ENCODE assay signal across 7 cellular contexts in genomic region chr1:226001852-226002666, GRCh38. TPM values are rescaled to one million over a fixed set of nuclear protein-coding genes. Genes with fewer than 3 reads are reported as not detected.
A peak's percentile ranks its signal among the peaks of the same experiment; 100 is the strongest.
DNase-seq lines count a peak whose midpoint lies in the region; ATAC-seq, FAIRE-seq and TF ChIP-seq lines count a peak whose summit lies in the region.

No MANE protein-coding gene starts in this region.

- H3K9me3 Mint-ChIP-seq in astrocyte (ENCODE audit: unreplicated experiment), result no peaks in the 10 kb centered on the region

- no peaks in the 10 kb centered on the region; the same call in 1 of the 2 replicates for H3K36me3 ChIP-seq in Karpas-422 (ENCODE audit: insufficient read depth, low read length)
- H3K36me3 ChIP-seq in SU-DHL-6 (ENCODE audit: low read length), result no peaks in the 10 kb centered on the region
- H3K36me3 ChIP-seq in astrocyte (ENCODE audit: insufficient read depth, low read length), result no peaks in the 10 kb centered on the region
- H3K36me3 ChIP-seq in kidney (ENCODE audit: control insufficient read depth in 1 of 2, insufficient read depth in 2 of 2, low read length in 2 of 2), result no peaks in the 10 kb centered on the region

- H3K27me3 ChIP-seq in Karpas-422 (ENCODE audit: low read length) (no peaks in the 10 kb centered on the region), SU-DHL-6 (ENCODE audit: low read length) (no peaks in the 10 kb centered on the region), astrocyte (ENCODE audit: insufficient read depth, low read length) (no peaks in the 10 kb centered on the region)

- H2AFZ ChIP-seq in Karpas-422 (ENCODE audit: low read length), result peak overlapping the region; percentile 66; the same call in 1 of the 2 replicates
- H2AFZ ChIP-seq in SU-DHL-6 (ENCODE audit: low read depth, low read length, severe bottlenecking), result peak overlapping the region; percentile 20
- peak overlapping the region; percentile 57 for H2AFZ ChIP-seq in astrocyte (ENCODE audit: low read depth, low read length)

- DNase-seq in Karpas-422 (no peak), astrocyte (ENCODE audit: low read depth) (no peak), kidney (peak; percentile 75), HK-2 (ENCODE audit: unreplicated experiment) (no peak)
- peak; percentile 42 for DNase-seq in stimulated activated CD4-positive, alpha-beta T cell treated with anti-CD3 and anti-CD28 coated beads, Interleukin-4, amount 100 ng/mL, for 24 hours

- peaks cover 33% of the 10 kb centered on the region for H3K4me1 ChIP-seq in Karpas-422 (ENCODE audit: low read length)
- H3K4me1 ChIP-seq in astrocyte (ENCODE audit: insufficient read depth, low read length), result peaks cover 11% of the 10 kb centered on the region
- peaks cover 3 to 5% of the 10 kb centered on the region in 2 donors for H3K4me1 ChIP-seq in kidney (ENCODE audit: control insufficient read depth in 1 of 2, insufficient read depth in 1 of 2, low read depth in 1 of 2, low read length in 2 of 2)

- no peaks in the 10 kb centered on the region for H3K9me3 ChIP-seq in Karpas-422 (ENCODE audit: low read length)
- H3K9me3 ChIP-seq in SU-DHL-6 (ENCODE audit: insufficient read depth, low read length), result no peaks in the 10 kb centered on the region
- no peaks in the 10 kb centered on the region for H3K9me3 ChIP-seq in astrocyte (ENCODE audit: insufficient read depth, low read depth, low read length)
- no peaks in the 10 kb centered on the region for H3K9me3 ChIP-seq in kidney (ENCODE audit: control insufficient read depth in 1 of 2, low read length in 2 of 2)

- no peaks in the 10 kb centered on the region for H3K27me3 Mint-ChIP-seq in astrocyte (ENCODE audit: low read depth, unreplicated experiment)

- no peaks in the 10 kb centered on the region for H3K9me2 ChIP-seq in Karpas-422 (replicated peaks; ENCODE audit: insufficient read depth, low read length)
- H3K9me2 ChIP-seq in SU-DHL-6 (replicated peaks; ENCODE audit: insufficient read depth, low read length), result no peaks in the 10 kb centered on the region

- H3K4me2 ChIP-seq in Karpas-422 (ENCODE audit: low read depth, low read length, poor library complexity, severe bottlenecking) (peak overlapping the region; percentile 27), SU-DHL-6 (ENCODE audit: low read depth, low read length, poor library complexity, severe bottlenecking) (no peak overlapping the region), astrocyte (ENCODE audit: low read length) (no peak overlapping the region)

- peaks cover 11% of the 10 kb centered on the region for H3F3A ChIP-seq in SU-DHL-6 (ENCODE audit: insufficient read depth)

- H3K9ac ChIP-seq in Karpas-422 (ENCODE audit: low read length) (no peak overlapping the region), SU-DHL-6 (ENCODE audit: low read length) (no peak overlapping the region), astrocyte (ENCODE audit: low read length) (no peak overlapping the region), kidney (ENCODE audit: low read length in 2 of 2) (peak overlapping the region in 1 of 2 donors; percentile 5)

- H3K4me1 Mint-ChIP-seq in astrocyte (ENCODE audit: low read depth, unreplicated experiment), result peaks cover 18% of the 10 kb centered on the region

- H3K79me2 ChIP-seq in Karpas-422 (ENCODE audit: low read length) (peaks cover 21% of the 10 kb centered on the region), SU-DHL-6 (ENCODE audit: insufficient read depth, low read length) (peaks cover 21% of the 10 kb centered on the region), astrocyte (ENCODE audit: insufficient read depth, low read length) (peaks cover 22% of the 10 kb centered on the region)

- TF ChIP-seq CTCF in SU-DHL-6 (IDR thresholded peaks at IDR 0.05; ENCODE audit: insufficient read depth, low read length, poor library complexity, severe bottlenecking), result no peak
- no peak for TF ChIP-seq CTCF in astrocyte (IDR thresholded peaks at IDR 0.05; ENCODE audit: insufficient read depth, low read depth, low read length)
- no peak for TF ChIP-seq CTCF in kidney (IDR thresholded peaks at IDR 0.05; ENCODE audit: borderline replicate concordance, extremely low read depth, insufficient read depth)

- H3K4me3 Mint-ChIP-seq in astrocyte (ENCODE audit: unreplicated experiment), result peak overlapping the region; percentile 10

- FAIRE-seq in astrocyte (lab: Jason Lieb, UNC), result no peak
- no peak for FAIRE-seq in kidney (lab: Jason Lieb, UNC)

- H3K36me3 Mint-ChIP-seq in astrocyte (ENCODE audit: low read depth, unreplicated experiment), result peaks cover 3% of the 10 kb centered on the region

- intact Hi-C loops in kidney (cut with DNase I), result no loop called here

- no peaks in the 10 kb centered on the region for H4K20me1 ChIP-seq in Karpas-422 (ENCODE audit: insufficient read depth, low read depth, low read length)
- no peaks in the 10 kb centered on the region for H4K20me1 ChIP-seq in SU-DHL-6 (ENCODE audit: low read depth, low read length)
- no peaks in the 10 kb centered on the region for H4K20me1 ChIP-seq in astrocyte (ENCODE audit: insufficient read depth, low read length)

- H3K27ac ChIP-seq in Karpas-422 (ENCODE audit: low read length) (no peak overlapping the region), SU-DHL-6 (ENCODE audit: low read depth, low read length) (no peak overlapping the region), astrocyte (ENCODE audit: low read depth, low read length) (no peak overlapping the region), kidney (ENCODE audit: low read depth in 2 of 2, low read length in 2 of 2) (peak overlapping the region; percentile 77 to 80)

- no peak overlapping the region for H3K4me3 ChIP-seq in Karpas-422 (ENCODE audit: low read length)
- H3K4me3 ChIP-seq in SU-DHL-6 (ENCODE audit: insufficient read depth, low read length, poor library complexity, severe bottlenecking), result no peak overlapping the region
- H3K4me3 ChIP-seq in astrocyte (ENCODE audit: insufficient read depth, low read depth, low read length), result no peak overlapping the region
- peak overlapping the region in 1 of 2 donors; percentile 28 for H3K4me3 ChIP-seq in kidney (ENCODE audit: low read length in 2 of 2)

- peak overlapping the region; percentile 67 for H3K27ac Mint-ChIP-seq in astrocyte (ENCODE audit: unreplicated experiment)

- peak; percentile 24 for ATAC-seq in GM19043 (IDR thresholded peaks at IDR 0.05; ENCODE audit: low read depth, unreplicated experiment)

RNA-seq across cellular contexts. Expression of gene SDE2, which starts 2.9 kb away (rescaled TPM):
- 15.7 and 21.8 TPM in 2 replicates for total RNA-seq in Karpas-422 (2014; rRNA removed; shearing (Covaris generic); ENCODE audit: low replicate concordance)
- total RNA-seq in astrocyte (25.3 and 26.1 TPM in 2 replicates), kidney (19.2 TPM)
- polyA plus RNA-seq in kidney (ENCODE audit: insufficient read depth, low read depth, low replicate concordance), result 3.4 TPM

Comparison
In these comparisons a context has a peak if more than half of its experiments do, and no peak if none do; other contexts are left out.
1. DNase-seq: peak in kidney (single experiment) and stimulated activated CD4-positive, alpha-beta T cell treated with anti-CD3 and anti-CD28 coated beads, Interleukin-4, amount 100 ng/mL, for 24 hours (single experiment); none in Karpas-422 (single experiment), astrocyte (single experiment) and HK-2 (single experiment).
2. H3K27ac ChIP-seq: peak in kidney (2 of 2); none in Karpas-422 (single experiment), SU-DHL-6 (single experiment) and astrocyte (single experiment).
3. Peak in every context shown above with its lines, with median percentiles within 50 percentile points of each other: H2AFZ ChIP-seq.